8 cellular contexts compared by ENCODE assay signal in the genomic region with DNA sequence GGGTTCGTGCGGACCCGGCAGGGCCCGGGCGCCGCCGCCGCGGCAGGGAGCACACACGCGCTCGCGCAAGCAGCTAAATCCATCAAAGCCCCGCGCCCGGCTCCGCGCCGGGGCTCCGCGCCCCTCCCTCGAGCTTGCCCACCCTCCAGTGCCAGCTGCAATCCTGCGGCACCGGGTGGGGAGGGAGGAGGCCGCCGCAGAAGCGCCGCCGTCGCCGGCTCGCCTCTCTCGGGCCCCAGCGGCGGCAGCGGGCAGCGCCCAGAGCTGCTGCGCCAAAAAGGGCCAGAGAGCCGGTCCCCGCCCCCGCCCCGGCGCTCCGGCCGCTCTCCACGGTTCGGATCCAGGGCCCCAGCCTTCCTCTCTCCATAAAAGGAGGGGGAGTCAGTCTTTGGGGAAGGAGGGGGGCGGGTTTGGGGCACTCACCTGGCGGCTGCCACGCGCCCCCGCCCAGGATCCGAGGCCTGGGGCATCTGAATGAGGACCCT. TPM values are rescaled to one million over a fixed set of nuclear protein-coding genes. Genes with fewer than 3 reads are reported as not detected.
A peak's percentile ranks its signal among the peaks of the same experiment; 100 is the strongest.
DNase-seq lines count a peak whose midpoint lies in the region; ATAC-seq, FAIRE-seq and TF ChIP-seq lines count a peak whose summit lies in the region.

No MANE protein-coding gene starts in this region.

- TF ChIP-seq POLR2A in GM12892 (IDR thresholded peaks at IDR 0.05; ENCODE audit: low read depth, low read length), result no peak

- H3K4me1 ChIP-seq in foreskin keratinocyte, result peaks cover 7% of the 10 kb centered on the region
- H3K4me1 ChIP-seq in CD8-positive, alpha-beta T cell (ENCODE audit: insufficient read depth, low read length), result peaks cover 24% of the 10 kb centered on the region

- intact Hi-C loops in CD8-positive, alpha-beta T cell (cut with DNase I, micrococcal nuclease), result loop anchor here in 1 of 2 experiments (5.0 to 10.0 kb wide), 3 partner anchors 65 to 252 kb away; partner anchors contain the start of genes DNAAF5 and PRKAR1B

- peak overlapping the region; percentile 58 for H3K4me3 ChIP-seq in neural cell (ENCODE audit: low read length)
- H3K4me3 ChIP-seq in CD8-positive, alpha-beta T cell (ENCODE audit: low read depth, low read length), result no peak overlapping the region

- no peak overlapping the region for H2AFZ ChIP-seq in neural cell (ENCODE audit: low read depth, low read length)

- no peaks in the 10 kb centered on the region for H3K9me3 ChIP-seq in neural cell (ENCODE audit: low read length)
- no peaks in the 10 kb centered on the region for H3K9me3 ChIP-seq in CD8-positive, alpha-beta T cell (ENCODE audit: low read length)

- peaks cover 46% of the 10 kb centered on the region for H3K27me3 Mint-ChIP-seq in WTC11 (ENCODE audit: low read depth)
- peaks cover 33% of the 10 kb centered on the region for H3K27me3 Mint-ChIP-seq in CD8-positive, alpha-beta T cell (ENCODE audit: low read depth)

- TF ChIP-seq RAD21 in neural cell (conservative IDR thresholded peaks at IDR 0.05), result no peak

- H3K27ac Mint-ChIP-seq in WTC11, result no peak overlapping the region
- no peak overlapping the region for H3K27ac Mint-ChIP-seq in CD8-positive, alpha-beta T cell

- no peak overlapping the region for H3K27ac ChIP-seq in foreskin keratinocyte
- no peak overlapping the region for H3K27ac ChIP-seq in neural cell (ENCODE audit: low read length)
- H3K27ac ChIP-seq in CD8-positive, alpha-beta T cell (ENCODE audit: low read depth, low read length), result no peak overlapping the region

- peaks cover 17% of the 10 kb centered on the region for H3K4me1 Mint-ChIP-seq in WTC11
- peaks cover 20% of the 10 kb centered on the region for H3K4me1 Mint-ChIP-seq in CD8-positive, alpha-beta T cell (ENCODE audit: low read depth)

- H3K36me3 Mint-ChIP-seq in WTC11, result no peaks in the 10 kb centered on the region; the same call in 1 of the 2 replicates
- no peaks in the 10 kb centered on the region for H3K36me3 Mint-ChIP-seq in CD8-positive, alpha-beta T cell

- H4K20me1 ChIP-seq in neural cell (ENCODE audit: insufficient read depth), result no peaks in the 10 kb centered on the region

- H3K9me3 Mint-ChIP-seq in WTC11, result no peaks in the 10 kb centered on the region
- no peaks in the 10 kb centered on the region for H3K9me3 Mint-ChIP-seq in CD8-positive, alpha-beta T cell

- TF ChIP-seq CTCF in WTC11 (IDR thresholded peaks at IDR 0.05) (no peak), foreskin keratinocyte (conservative IDR thresholded peaks at IDR 0.05) (no peak), neural cell (IDR thresholded peaks at IDR 0.05; ENCODE audit: poor library complexity, severe bottlenecking) (peak; percentile 14)
- no peak for TF ChIP-seq CTCF in CD8-positive, alpha-beta T cell (IDR thresholded peaks at IDR 0.05)

- ATAC-seq in WTC11, result peak; percentile 32
- ATAC-seq in foreskin keratinocyte, result peak; percentile 7
- no peak for ATAC-seq in HG03378 (IDR thresholded peaks at IDR 0.05; ENCODE audit: unreplicated experiment)
- no peak for ATAC-seq in CD8-positive, alpha-beta T cell

- H3K36me3 ChIP-seq in neural cell (ENCODE audit: insufficient read depth, low read length), result no peaks in the 10 kb centered on the region
- no peaks in the 10 kb centered on the region for H3K36me3 ChIP-seq in CD8-positive, alpha-beta T cell (ENCODE audit: insufficient read depth, low read length)

- no peak for FAIRE-seq in GM12892 (lab: Jason Lieb, UNC)

- no peaks in the 10 kb centered on the region for H3K79me2 ChIP-seq in neural cell (replicated peaks; ENCODE audit: insufficient read depth, low read length)

- H3F3A ChIP-seq in neural cell (ENCODE audit: insufficient read depth, low read length, poor library complexity, severe bottlenecking), result no peaks in the 10 kb centered on the region

- TF ChIP-seq EP300 in neural cell (conservative IDR thresholded peaks at IDR 0.05; ENCODE audit: poor library complexity, severe bottlenecking), result no peak

- CTCF ChIA-PET in WTC11 (lab: Charles Lee), result interaction anchor here (0.5 to 0.8 kb wide), 4 partner anchors 33 to 556 kb away, joined by 3 read pairs; no protein-coding TSS in a partner anchor
- CTCF ChIA-PET in CD8-positive, alpha-beta T cell (lab: Charles Lee), result no interaction called here

- H3K27me3 ChIP-seq in foreskin keratinocyte (peaks cover 28% of the 10 kb centered on the region), neural cell (ENCODE audit: insufficient read depth, low read depth, low read length) (peaks cover 83% of the 10 kb centered on the region)
- peaks cover 34% of the 10 kb centered on the region for H3K27me3 ChIP-seq in CD8-positive, alpha-beta T cell (ENCODE audit: insufficient read depth, low read length)

- DNase-seq in DMS114 treated with DMSO at 0.1 percent for 48 hours (lab: John Stamatoyannopoulos, UW; ENCODE audit: unreplicated experiment), result peak; percentile 36
- peak; percentile 64 for DNase-seq in HT1080 (ENCODE audit: low read depth)
- DNase-seq in WTC11 (ENCODE audit: low spot score), result peak; percentile 78
- peak in 1 of 2 donors; percentile 59 for DNase-seq in foreskin keratinocyte
- no peak for DNase-seq in GM12892 (ENCODE audit: insufficient read length)
- no peak for DNase-seq in CD8-positive, alpha-beta T cell

- no peak overlapping the region for H3K4me2 ChIP-seq in neural cell (ENCODE audit: low read length)

- peak overlapping the region; percentile 26 for H3K9ac ChIP-seq in neural cell (ENCODE audit: low read length)

- H3K4me3 Mint-ChIP-seq in WTC11, result peak overlapping the region; percentile 65
- H3K4me3 Mint-ChIP-seq in CD8-positive, alpha-beta T cell, result no peak overlapping the region

- no peaks in the 10 kb centered on the region for H3K9me2 ChIP-seq in neural cell (ENCODE audit: insufficient read depth, low read length)

- POLR2A ChIA-PET in WTC11 (lab: Charles Lee), result no interaction called here
- POLR2A ChIA-PET in CD8-positive, alpha-beta T cell (lab: Charles Lee), result no interaction called here

TF ChIP-seq in WTC11, 78 proteins besides CTCF, POLR2A, EP300 and RAD21 (continues in another document):
- TF ChIP-seq, protein P1, sequence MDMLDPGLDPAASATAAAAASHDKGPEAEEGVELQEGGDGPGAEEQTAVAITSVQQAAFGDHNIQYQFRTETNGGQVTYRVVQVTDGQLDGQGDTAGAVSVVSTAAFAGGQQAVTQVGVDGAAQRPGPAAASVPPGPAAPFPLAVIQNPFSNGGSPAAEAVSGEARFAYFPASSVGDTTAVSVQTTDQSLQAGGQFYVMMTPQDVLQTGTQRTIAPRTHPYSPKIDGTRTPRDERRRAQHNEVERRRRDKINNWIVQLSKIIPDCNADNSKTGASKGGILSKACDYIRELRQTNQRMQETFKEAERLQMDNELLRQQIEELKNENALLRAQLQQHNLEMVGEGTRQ (CRISPR knock-in tag; IDR thresholded peaks at IDR 0.05), result no peak

TF ChIP-seq in neural cell, 6 proteins besides CTCF, POLR2A, EP300 and RAD21:
- TF ChIP-seq EZH2 (IDR thresholded peaks at IDR 0.05; ENCODE audit: borderline replicate concordance, insufficient read depth, low read length, poor library complexity, severe bottlenecking), result no peak
- TF ChIP-seq REST (IDR thresholded peaks at IDR 0.05; ENCODE audit: borderline replicate concordance), result no peak
- no peak for TF ChIP-seq SMC3 (conservative IDR thresholded peaks at IDR 0.05; ENCODE audit: poor library complexity)
- TF ChIP-seq POLR2AphosphoS5 (IDR thresholded peaks at IDR 0.05), result no peak
- TF ChIP-seq MXI1 (conservative IDR thresholded peaks at IDR 0.05; ENCODE audit: poor library complexity, severe bottlenecking), result no peak
- TF ChIP-seq TAF1 (IDR thresholded peaks at IDR 0.05; ENCODE audit: low read depth), result no peak

RNA-seq across cellular contexts. Expression of gene PDGFA, which starts 0.4 kb away (rescaled TPM):
- 21.6 and 23.1 TPM in 2 replicates for total RNA-seq in HT1080 (2014; rRNA removed; shearing (Covaris generic))
- 16.9 and 17.0 TPM in 2 replicates for polyA plus RNA-seq in HT1080 (2015; cell fraction: cytosol; rRNA removed)
- polyA plus RNA-seq in HT1080 (2015; cell fraction: nucleus; rRNA removed), result 12.7 and 15.5 TPM in 2 replicates
- total RNA-seq in WTC11 (2021) (114 to 131 TPM (median 129 TPM) in 3 replicates), foreskin keratinocyte (41.4 and 42.0 TPM in 2 replicates)
- polyA plus RNA-seq in foreskin keratinocyte (21.1 and 22.2 TPM in 2 replicates), neural cell (4.1 and 5.4 TPM in 2 replicates)
- 6.5 and 7.8 TPM in 2 replicates for polyA minus RNA-seq in neural cell
- 3.2 TPM for polyA plus RNA-seq in GM12892 (2012; ENCODE audit: missing spikeins)
- total RNA-seq in CD8-positive, alpha-beta T cell, result 1 to 10 TPM; 2.1 to 2.3 TPM

Comparison
In these comparisons a context has a peak if more than half of its experiments do, and no peak if none do; other contexts are left out.
1. DNase-seq: peak in DMS114 treated with DMSO at 0.1 percent for 48 hours (single experiment), HT1080 (single experiment) and WTC11 (single experiment); none in GM12892 (single experiment) and CD8-positive, alpha-beta T cell (0 of 7).
2. ATAC-seq: peak in WTC11 (single experiment) and foreskin keratinocyte (single experiment); none in HG03378 (single experiment) and CD8-positive, alpha-beta T cell (single experiment).